11 cellular contexts compared by ENCODE assay signal in the genomic region with DNA sequence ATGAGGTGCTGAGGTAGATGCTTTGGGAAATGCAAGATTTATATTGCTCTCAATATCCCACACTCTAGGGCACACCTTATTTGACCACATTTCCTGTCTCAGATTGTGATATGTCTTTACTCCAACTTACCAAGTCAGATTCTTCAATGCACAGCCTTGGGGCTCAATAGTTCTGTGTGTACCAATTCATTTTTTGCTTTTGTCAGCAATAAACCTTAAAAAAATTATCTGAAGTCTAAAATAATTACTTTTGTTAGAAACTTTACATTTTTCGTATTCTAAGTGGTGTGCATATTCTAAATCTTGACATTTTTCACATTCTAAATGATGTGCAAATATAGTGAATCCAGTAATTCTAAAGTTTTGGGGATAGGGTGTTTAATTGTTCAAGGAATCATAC.
"Had no signal": no experiment of that assay in that cellular context is flagged by ENCODE, and none has a peak within 500 bp of the region (broad histone marks: within the 10 kb centered on the region; RNA-seq: fewer than 3 reads in every experiment).

No MANE protein-coding gene starts in this region.

- ATAC-seq: GM23338, HCT116 had no signal

- H3K4me1 ChIP-seq: HAP-1 had no signal

- DNase-seq: GM23248, GOT3, H7, H9, HCEC 1CT, HFFc6 had no signal

- H3K4me2 ChIP-seq: GM23338 had no signal

- H3K4me1 Mint-ChIP-seq: GM23338, H9 had no signal

- H3K36me3 ChIP-seq: HAP-1 had no signal

- H2AFZ ChIP-seq: GM23248, GM23338 had no signal

- FAIRE-seq: H1, H54 had no signal

- H3K27ac Mint-ChIP-seq: GM23338, H9, HFFc6 had no signal

- H3K4me3 ChIP-seq: GM23248, GM23338, HAP-1 had no signal

- H3K9ac ChIP-seq: GM23248 had no signal

- H3K4me3 Mint-ChIP-seq: GM23338, H9, HFFc6 had no signal

- H3K9me3 ChIP-seq: HAP-1 had no signal

- H3K27ac ChIP-seq: GM23248 had no signal
